18 cellular contexts compared by ENCODE assay signal in the genomic region with DNA sequence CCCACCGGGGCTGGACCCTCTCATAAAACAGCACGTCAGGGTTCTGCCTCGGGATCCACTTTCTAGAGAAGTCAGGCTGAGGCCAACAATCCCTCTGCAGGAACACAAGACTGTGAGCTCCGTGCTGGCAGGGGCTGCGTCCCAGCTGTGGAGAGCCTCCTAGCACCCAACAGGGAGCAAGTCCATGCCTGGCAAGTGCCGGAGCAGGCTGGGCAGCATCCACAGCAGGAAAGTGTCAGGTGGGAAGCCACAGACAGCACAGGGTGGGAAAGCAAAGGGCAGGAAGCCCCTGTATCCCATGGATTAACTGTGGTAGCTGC.
DNase-seq lines count a peak whose midpoint lies in the region; TF ChIP-seq lines count a peak whose summit lies in the region.
"Had no signal": no experiment of that assay in that cellular context is flagged by ENCODE, and none has a peak within 500 bp of the region (broad histone marks: within the 10 kb centered on the region; RNA-seq: fewer than 3 reads in every experiment).

No MANE protein-coding gene starts in this region.

- no peaks in the 10 kb centered on the region for H3K9me3 ChIP-seq in CD4-positive, alpha-beta memory T cell (ENCODE audit: control insufficient read depth in 1 of 2, low read length in 2 of 2)

- H3K27ac Mint-ChIP-seq in osteocyte (ENCODE audit: unreplicated experiment), result no peak overlapping the region
- H3K27ac Mint-ChIP-seq in CD4-positive, alpha-beta memory T cell, result no peak overlapping the region
- H3K27ac Mint-ChIP-seq: B cell; CD4-positive, CD25-positive, alpha-beta regulatory T cell; CD8-positive, alpha-beta memory T cell; GM23338; H9 had no signal

- no peaks in the 10 kb centered on the region for H3K4me1 Mint-ChIP-seq in osteocyte (ENCODE audit: unreplicated experiment)
- H3K4me1 Mint-ChIP-seq in CD4-positive, alpha-beta memory T cell, result no peaks in the 10 kb centered on the region
- H3K4me1 Mint-ChIP-seq: B cell; CD4-positive, CD25-positive, alpha-beta regulatory T cell; CD8-positive, alpha-beta memory T cell; GM23338; H9 had no signal

- no peaks in the 10 kb centered on the region for H3K4me1 ChIP-seq in CD4-positive, alpha-beta memory T cell (ENCODE audit: insufficient read depth, low read length)
- H3K4me1 ChIP-seq: BLaER1 had no signal

- DNase-seq in activated CD8-positive, alpha-beta memory T cell treated with anti-CD3 and anti-CD28 coated beads for 24 hours, result peak; percentile 41
- no peak for DNase-seq in activated CD8-positive, alpha-beta memory T cell treated with anti-CD3 and anti-CD28 coated beads, Interleukin-2, amount 50 U/mL, for 48 hours
- DNase-seq in osteocyte (ENCODE audit: extremely low spot score, unreplicated experiment) (peak; percentile 69), ureter (ENCODE audit: low spot score) (peak; percentile 30), DMS79 (lab: John Stamatoyannopoulos, UW) (no peak), activated gamma-delta T cell treated with Interleukin-2 at 50 U/mL for 16 hours (no peak)
- no peak for DNase-seq in CD4-positive, alpha-beta memory T cell
- DNase-seq: CD4-positive, CD25-positive, alpha-beta regulatory T cell; CD8-positive, alpha-beta memory T cell; DMS 273 treated with DMSO at 0.1 percent for 48 hours; DMS53; DND-41; H9 had no signal

- intact Hi-C loops in CD4-positive, alpha-beta memory T cell (cut with micrococcal nuclease), result no loop called here

- H3K36me3 ChIP-seq in CD4-positive, alpha-beta memory T cell (ENCODE audit: insufficient read depth, low read length), result no peaks in the 10 kb centered on the region
- H3K36me3 ChIP-seq: BLaER1 had no signal

- no peaks in the 10 kb centered on the region for H3K27me3 Mint-ChIP-seq in osteocyte (ENCODE audit: unreplicated experiment)
- H3K27me3 Mint-ChIP-seq in CD4-positive, alpha-beta memory T cell, result peaks cover 0 to 3% of the 10 kb centered on the region in 2 donors

- H3K27me3 ChIP-seq in CD4-positive, alpha-beta memory T cell (ENCODE audit: insufficient read depth, low read length), result no peaks in the 10 kb centered on the region
- H3K27me3 ChIP-seq: BLaER1 had no signal

- no peak for TF ChIP-seq CTCF in osteocyte (IDR thresholded peaks at IDR 0.05)

- peaks cover 26% of the 10 kb centered on the region for H3K9me3 Mint-ChIP-seq in osteocyte (ENCODE audit: unreplicated experiment)
- peaks cover 3 to 30% (median 20%) of the 10 kb centered on the region in 8 donors for H3K9me3 Mint-ChIP-seq in CD4-positive, alpha-beta memory T cell

- no peak overlapping the region for H3K4me3 ChIP-seq in CD4-positive, alpha-beta memory T cell (ENCODE audit: low read length in 2 of 2)
- H3K4me3 ChIP-seq: BLaER1, GM23338 had no signal

- H3K36me3 Mint-ChIP-seq in osteocyte (ENCODE audit: unreplicated experiment), result no peaks in the 10 kb centered on the region
- H3K36me3 Mint-ChIP-seq in CD4-positive, alpha-beta memory T cell, result peaks cover 0 to 4% of the 10 kb centered on the region in 2 donors
- H3K36me3 Mint-ChIP-seq: CD4-positive, CD25-positive, alpha-beta regulatory T cell had no signal

- POLR2A ChIA-PET in CD4-positive, alpha-beta memory T cell (lab: Charles Lee; ENCODE audit: partially characterized antibody), result no interaction called here

- CTCF ChIA-PET in CD4-positive, alpha-beta memory T cell (lab: Charles Lee; ENCODE audit: partially characterized antibody), result no interaction called here

- no peak overlapping the region for H3K4me3 Mint-ChIP-seq in osteocyte (ENCODE audit: unreplicated experiment)
- no peak overlapping the region for H3K4me3 Mint-ChIP-seq in CD4-positive, alpha-beta memory T cell
- H3K4me3 Mint-ChIP-seq: B cell; CD4-positive, CD25-positive, alpha-beta regulatory T cell; CD8-positive, alpha-beta memory T cell; GM23338 had no signal

- no peak overlapping the region for H3K27ac ChIP-seq in CD4-positive, alpha-beta memory T cell (ENCODE audit: low read depth, low read length)
- H3K27ac ChIP-seq: 22Rv1, BLaER1, C4-2B had no signal

Comparison
In these comparisons a context has a peak if more than half of its experiments do, and no peak if none do; other contexts are left out.
1. DNase-seq: peak in activated CD8-positive, alpha-beta memory T cell treated with anti-CD3 and anti-CD28 coated beads for 24 hours (single experiment), osteocyte (single experiment) and ureter (single experiment); none in activated CD8-positive, alpha-beta memory T cell treated with anti-CD3 and anti-CD28 coated beads, Interleukin-2, amount 50 U/mL, for 48 hours (single experiment), DMS79 (single experiment), CD4-positive, alpha-beta memory T cell (0 of 5) and activated gamma-delta T cell treated with Interleukin-2 at 50 U/mL for 16 hours (single experiment).